12 cellular contexts compared by ENCODE assay signal in genomic region chr4:102809190-102809589, GRCh38. TPM values are rescaled to one million over a fixed set of nuclear protein-coding genes. Genes with fewer than 3 reads are reported as not detected.
DNase-seq lines count a peak whose midpoint lies in the region; ATAC-seq, FAIRE-seq and TF ChIP-seq lines count a peak whose summit lies in the region.
"Had no signal": no experiment of that assay in that cellular context is flagged by ENCODE, and none has a peak within 500 bp of the region (broad histone marks: within the 10 kb centered on the region; RNA-seq: fewer than 3 reads in every experiment).

No MANE protein-coding gene starts in this region.

- no peaks in the 10 kb centered on the region for H3K9me1 ChIP-seq in endothelial cell of umbilical vein (replicated peaks; ENCODE audit: control insufficient read depth, extremely low read depth, insufficient read depth, low read length)

- no peak overlapping the region for H3K9ac ChIP-seq in endothelial cell of umbilical vein (replicated peaks; ENCODE audit: extremely low read depth, insufficient read depth, low read length)

- ATAC-seq in Right ventricle myocardium inferior (peak; percentile 85), HG03565 (IDR thresholded peaks at IDR 0.05; ENCODE audit: unreplicated experiment) (peak; percentile 42), HG03280 (IDR thresholded peaks at IDR 0.05; ENCODE audit: unreplicated experiment) (no peak), HG03439 (IDR thresholded peaks at IDR 0.05; ENCODE audit: unreplicated experiment) (no peak), HG03521 (IDR thresholded peaks at IDR 0.05; ENCODE audit: unreplicated experiment) (no peak)
- ATAC-seq: GM23338 had no signal

- TF ChIP-seq CTCF in endothelial cell of umbilical vein (IDR thresholded peaks at IDR 0.05; ENCODE audit: extremely low read depth in 1 of 2, insufficient read depth in 1 of 2, low read depth in 1 of 2, low read length in 2 of 2): no peak

- peaks cover 5 to 13% of the 10 kb centered on the region in 2 experiments for H3K36me3 ChIP-seq in endothelial cell of umbilical vein (ENCODE audit: control insufficient read depth in 2 of 2, extremely low read depth in 1 of 2, insufficient read depth in 2 of 2, low read length in 2 of 2)

- H3K4me3 ChIP-seq in endothelial cell of umbilical vein (replicated peaks in 1 of 3; ENCODE audit: insufficient read depth in 1 of 3, low read depth in 1 of 3, low read length in 3 of 3): no peak overlapping the region
- H3K4me3 ChIP-seq: GM23338 had no signal

- H3K9me3 ChIP-seq in endothelial cell of umbilical vein (replicated peaks; ENCODE audit: control insufficient read depth, insufficient read depth, low read length): no peaks in the 10 kb centered on the region

- dilution Hi-C loops in endothelial cell of umbilical vein (cut with MboI; ENCODE audit: extremely low pct_ligation_motif_present, low sequenced_read_pairs): no loop called here

- H4K20me1 ChIP-seq in endothelial cell of umbilical vein (replicated peaks; ENCODE audit: control insufficient read depth, extremely low read depth, insufficient read depth, low read length): peaks cover 22% of the 10 kb centered on the region

- intact Hi-C loops in Right ventricle myocardium inferior (cut with DNase I): loop anchor here (2.0 kb wide), 1 partner anchor 18 kb away; the partner anchor contains the start of gene UBE2D3
- intact Hi-C loops in cardiac septum (cut with DNase I): no loop called here
- intact Hi-C loops in endothelial cell of umbilical vein (cut with micrococcal nuclease): loop anchor here (1.0 kb wide), 1 partner anchor 16 kb away; no protein-coding TSS in a partner anchor

- peaks cover 25% of the 10 kb centered on the region for H3K4me1 ChIP-seq in endothelial cell of umbilical vein (ENCODE audit: control insufficient read depth, extremely low read depth, insufficient read depth, low read length)

- no peak overlapping the region for H2AFZ ChIP-seq in endothelial cell of umbilical vein (ENCODE audit: low read depth, low read length)
- H2AFZ ChIP-seq: GM23338 had no signal

- peaks cover 94% of the 10 kb centered on the region for H3K79me2 ChIP-seq in endothelial cell of umbilical vein (ENCODE audit: control insufficient read depth, insufficient read depth, low read length)

- no peak for TF ChIP-seq POLR2A in endothelial cell of umbilical vein (IDR thresholded peaks at IDR 0.05; ENCODE audit: low read depth, low read length)

- POLR2A ChIA-PET in endothelial cell of umbilical vein (lab: Charles Lee): interaction anchor here (0.7 to 1.8 kb wide), 2 partner anchors 18 to 20 kb away, joined by 3 to 7 read pairs; partner anchors contain the start of gene UBE2D3

- H3K4me2 ChIP-seq in endothelial cell of umbilical vein (ENCODE audit: insufficient read depth, low read length): peak overlapping the region; percentile 64
- H3K4me2 ChIP-seq: GM23338 had no signal

- FAIRE-seq in endothelial cell of umbilical vein (lab: Jason Lieb, UNC): peak; percentile 49
- FAIRE-seq: endometrium had no signal

- DNase-seq in Right ventricle myocardium inferior (ENCODE audit: missing footprints): no peak
- no peak for DNase-seq in cardiac septum (ENCODE audit: low spot score)
- DNase-seq in endothelial cell of umbilical vein (ENCODE audit: low read depth, low spot score): peak; percentile 66
- DNase-seq in HCEC 1CT: no peak
- DNase-seq: COR-L47, NCI-H187 had no signal

- H3K27me3 ChIP-seq in endothelial cell of umbilical vein (ENCODE audit: control insufficient read depth in 2 of 2, insufficient read depth in 2 of 2, low read length in 2 of 2): no peaks in the 10 kb centered on the region

- H3K27ac ChIP-seq in endothelial cell of umbilical vein (ENCODE audit: insufficient read depth, low read depth, low read length): peak overlapping the region; percentile 5

- CTCF ChIA-PET in endothelial cell of umbilical vein (lab: Charles Lee): interaction anchor here (0.8 to 1.3 kb wide), 6 partner anchors 12 to 188 kb away, joined by 3 to 5 read pairs (median 4); no protein-coding TSS in a partner anchor

- BruUV-seq in endothelial cell of umbilical vein (replicated peaks; lab: Mats Ljungman, UMichigan): no TSS peak

TF ChIP-seq in endothelial cell of umbilical vein, 7 proteins besides CTCF, POLR2A, EP300 and RAD21:
- no peak for TF ChIP-seq EZH2 (IDR thresholded peaks at IDR 0.05; ENCODE audit: borderline replicate concordance, low read depth, low read length, severe bottlenecking)

RNA-seq across cellular contexts. Expression of gene UBE2D3, which starts 18.2 kb away (rescaled TPM):
- total RNA-seq in Right ventricle myocardium inferior: 261 TPM
- total RNA-seq in cardiac septum: 239 TPM
- 279 and 288 TPM in 2 replicates for total RNA-seq in endothelial cell of umbilical vein
- polyA plus RNA-seq in endothelial cell of umbilical vein: 388 and 399 TPM in 2 replicates
- 350 and 364 TPM in 2 replicates for polyA plus RNA-seq in endothelial cell of umbilical vein (2011; cell fraction: cytosol; rRNA removed)
- polyA plus RNA-seq in endothelial cell of umbilical vein (2011; cell fraction: nucleus; rRNA removed): 360 and 376 TPM in 2 replicates
- polyA plus RNA-seq in endothelial cell of umbilical vein (2012): 215 and 278 TPM in 2 replicates
- polyA minus RNA-seq in endothelial cell of umbilical vein: 278 and 331 TPM in 2 replicates
- polyA minus RNA-seq in endothelial cell of umbilical vein (2011; cell fraction: cytosol; rRNA and poly(A)+ RNA removed): 121 TPM
- 266 and 296 TPM in 2 replicates for polyA minus RNA-seq in endothelial cell of umbilical vein (2011; cell fraction: nucleus; rRNA and poly(A)+ RNA removed)

RNA-seq across cellular contexts. Expression of gene MANBA, which starts 48.4 kb away (rescaled TPM):
- total RNA-seq in Right ventricle myocardium inferior: 24.8 TPM
- total RNA-seq in cardiac septum: 29.8 TPM
- 7.7 and 8.3 TPM in 2 replicates for total RNA-seq in endothelial cell of umbilical vein
- polyA plus RNA-seq in endothelial cell of umbilical vein: 5.2 and 5.6 TPM in 2 replicates
- 3.3 and 3.5 TPM in 2 replicates for polyA plus RNA-seq in endothelial cell of umbilical vein (2011; cell fraction: cytosol; rRNA removed)
- polyA plus RNA-seq in endothelial cell of umbilical vein (2011; cell fraction: nucleus; rRNA removed): 9.2 and 9.9 TPM in 2 replicates
- polyA plus RNA-seq in endothelial cell of umbilical vein (2012): 4.6 TPM in 2 replicates
- polyA minus RNA-seq in endothelial cell of umbilical vein: 5.4 and 8.0 TPM in 2 replicates
- 13.6 TPM for polyA minus RNA-seq in endothelial cell of umbilical vein (2011; cell fraction: cytosol; rRNA and poly(A)+ RNA removed)
- polyA minus RNA-seq in endothelial cell of umbilical vein (2011; cell fraction: nucleus; rRNA and poly(A)+ RNA removed): 11.9 and 18.8 TPM in 2 replicates

RNA-seq across cellular contexts. Expression of gene CISD2, which starts 59.6 kb away (rescaled TPM):
- 17.1 TPM for total RNA-seq in Right ventricle myocardium inferior
- 15.8 TPM for total RNA-seq in cardiac septum
- 26.5 and 28.4 TPM in 2 replicates for total RNA-seq in endothelial cell of umbilical vein
- 13.5 and 14.6 TPM in 2 replicates for polyA plus RNA-seq in endothelial cell of umbilical vein
- 18.9 and 21.7 TPM in 2 replicates for polyA plus RNA-seq in endothelial cell of umbilical vein (2011; cell fraction: cytosol; rRNA removed)
- 5.9 and 6.4 TPM in 2 replicates for polyA plus RNA-seq in endothelial cell of umbilical vein (2011; cell fraction: nucleus; rRNA removed)
- polyA plus RNA-seq in endothelial cell of umbilical vein (2012): 20.5 and 29.8 TPM in 2 replicates
- 20.7 and 28.5 TPM in 2 replicates for polyA minus RNA-seq in endothelial cell of umbilical vein
- polyA minus RNA-seq in endothelial cell of umbilical vein (2011; cell fraction: cytosol; rRNA and poly(A)+ RNA removed): 15.7 TPM
- 4.2 TPM in 2 replicates for polyA minus RNA-seq in endothelial cell of umbilical vein (2011; cell fraction: nucleus; rRNA and poly(A)+ RNA removed)

Comparison
In these comparisons a context has a peak if more than half of its experiments do, and no peak if none do; other contexts are left out.
1. ATAC-seq: peak in Right ventricle myocardium inferior (single experiment) and HG03565 (single experiment); none in HG03280 (single experiment), HG03439 (single experiment) and HG03521 (single experiment).